In genomic region chr2:237561221-237561620, GRCh38 we compare ENCODE assay signal across 30 cellular contexts. TPM values are rescaled to one million over a fixed set of nuclear protein-coding genes. Genes with fewer than 3 reads are reported as not detected.
"Had no signal": no experiment of that assay in that cellular context is flagged by ENCODE, and none has a peak within 500 bp of the region (broad histone marks: within the 10 kb centered on the region; RNA-seq: fewer than 3 reads in every experiment).

No MANE protein-coding gene starts in this region.

- DNase-seq: activated CD4-positive, alpha-beta T cell treated with anti-CD3 and anti-CD28 coated beads, Interleukin-2, amount 10 ng/mL, durations not matched to agents 24 days and 14 days; activated CD4-positive, alpha-beta T cell treated with anti-CD3 and anti-CD28 coated beads, Interleukin-2, amount 50 U/mL, for 4 hours; activated CD8-positive, alpha-beta T cell treated with anti-CD3 and anti-CD28 coated beads for 36 hours; activated gamma-delta T cell treated with Interleukin-2 at 50 U/mL for 16 hours; activated naive CD4-positive, alpha-beta T cell treated with anti-CD3 and anti-CD28 coated beads for 36 hours; activated T-cell treated with anti-CD3 and anti-CD28 coated beads, Interleukin-2, amount 50 U/mL, for 1 hour; adrenal gland; caudate nucleus; Karpas-422; KBM-7; NCI-H1048; NCI-H1105 treated with DMSO at 0.1 percent for 48 hours; NCI-H1436; NCI-H1694; NCI-H1930; NCI-H2081 treated with DMSO at 0.1 percent for 48 hours; NCI-H226; NCI-H446 treated with DMSO at 0.1 percent for 48 hours; NCI-H524; SHP77; SJCRH30 had no signal

- ATAC-seq: activated CD8-positive, alpha-beta T cell treated with anti-CD3 and anti-CD28 coated beads for 36 hours; activated naive CD4-positive, alpha-beta T cell treated with anti-CD3 and anti-CD28 coated beads, Interleukin-2, amount 50 U/mL, for 72 hours had no signal

- H3K4me3 Mint-ChIP-seq: activated CD4-positive, alpha-beta T cell treated with anti-CD3 and anti-CD28 coated beads, Interleukin-2, amount 10 ng/mL, durations not matched to agents 24 days and 14 days; activated CD8-positive, alpha-beta T cell treated with anti-CD3 and anti-CD28 coated beads for 36 hours; activated naive CD4-positive, alpha-beta T cell treated with anti-CD3 and anti-CD28 coated beads for 36 hours; brain; IgD-negative memory B cell; T-helper 1 cell treated with Interleukin-12 subunit alpha and Interleukin-12 subunit beta and Interleukin-4 antibody, amounts not matched to agents 30 μg/mL and 1 μg/mL, for 36 hours; T-helper 2 cell treated with Interferon-gamma antibody and Interleukin-4, amounts not matched to agents 5 μg/mL and 100 μg/mL, for 36 hours had no signal

- H3K36me3 Mint-ChIP-seq: brain, IgD-negative memory B cell had no signal

- H3K27ac Mint-ChIP-seq: activated CD4-positive, alpha-beta T cell treated with anti-CD3 and anti-CD28 coated beads, Interleukin-2, amount 10 ng/mL, durations not matched to agents 24 days and 14 days; activated CD8-positive, alpha-beta T cell treated with anti-CD3 and anti-CD28 coated beads for 36 hours; activated naive CD4-positive, alpha-beta T cell treated with anti-CD3 and anti-CD28 coated beads for 36 hours; activated naive CD4-positive, alpha-beta T cell treated with anti-CD3 and anti-CD28 coated beads, Interleukin-2, amount 50 U/mL, for 72 hours; brain; IgD-negative memory B cell; T-helper 1 cell treated with Interleukin-12 subunit alpha and Interleukin-12 subunit beta and Interleukin-4 antibody, amounts not matched to agents 30 μg/mL and 1 μg/mL, for 36 hours; T-helper 2 cell treated with Interferon-gamma antibody and Interleukin-4, amounts not matched to agents 5 μg/mL and 100 μg/mL, for 36 hours had no signal

RNA-seq across cellular contexts. Expression of gene PRLH, which starts 5.2 kb away (rescaled TPM):
- total RNA-seq: activated CD4-positive, alpha-beta T cell treated with anti-CD3 and anti-CD28 coated beads, Interleukin-2, amount 10 ng/mL, durations not matched to agents 24 days and 14 days; activated CD8-positive, alpha-beta memory T cell treated with anti-CD3 and anti-CD28 coated beads for 36 hours; activated CD8-positive, alpha-beta T cell treated with anti-CD3 and anti-CD28 coated beads for 36 hours; activated naive CD4-positive, alpha-beta T cell treated with anti-CD3 and anti-CD28 coated beads for 36 hours; activated naive CD4-positive, alpha-beta T cell treated with anti-CD3 and anti-CD28 coated beads, Interleukin-2, amount 50 U/mL, for 72 hours; adrenal gland; bronchial epithelial cell; MCF 10A; OCI-LY7; SJCRH30 had no signal

RNA-seq across cellular contexts. Expression of gene RAB17, which starts 29.3 kb away (rescaled TPM):
- total RNA-seq: activated CD8-positive, alpha-beta memory T cell treated with anti-CD3 and anti-CD28 coated beads for 36 hours; activated naive CD4-positive, alpha-beta T cell treated with anti-CD3 and anti-CD28 coated beads for 36 hours; OCI-LY7 had no signal
